Comparison of ENCODE assay signal across 8 cellular contexts in the genomic region with DNA sequence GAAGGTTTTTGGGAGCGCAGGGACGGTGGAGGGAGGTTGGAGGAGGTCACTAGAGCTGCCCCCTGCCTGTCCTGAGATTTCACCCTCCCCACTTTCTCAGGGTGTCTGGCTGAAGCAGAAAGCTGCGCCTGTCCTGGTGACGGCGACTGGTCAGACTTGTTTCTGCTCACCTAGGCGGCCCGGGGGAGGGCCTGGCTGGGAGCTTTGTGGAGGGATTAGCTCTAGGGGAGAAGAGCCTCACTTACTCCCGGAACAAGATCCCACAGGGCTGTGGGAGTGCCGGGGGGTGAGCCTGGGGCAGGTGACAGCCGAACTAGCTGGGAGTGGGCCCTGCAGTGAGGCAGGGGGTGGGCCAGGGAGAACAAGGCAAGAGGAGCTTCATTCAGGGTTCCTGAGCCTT. TPM values are rescaled to one million over a fixed set of nuclear protein-coding genes. Genes with fewer than 3 reads are reported as not detected.
DNase-seq lines count a peak whose midpoint lies in the region; TF ChIP-seq lines count a peak whose summit lies in the region.

No MANE protein-coding gene starts in this region.

- no peaks in the 10 kb centered on the region for H3K27me3 ChIP-seq in duodenal mucosa (ENCODE audit: control insufficient read depth in 1 of 2, insufficient read depth in 2 of 2, low read length in 2 of 2)
- H3K27me3 ChIP-seq in neural progenitor cell, result no peaks in the 10 kb centered on the region

- DNase-seq in ELF-1 (ENCODE audit: low read depth, low spot score), result peak; percentile 92
- DNase-seq in NCI-H510A (lab: John Stamatoyannopoulos, UW), result peak; percentile 61
- DNase-seq in neural progenitor cell (ENCODE audit: low spot score), result peak; percentile 69
- DNase-seq in NCI-H2107 (lab: John Stamatoyannopoulos, UW), result no peak
- no peak for DNase-seq in HEK293T (ENCODE audit: extremely low spot score)
- no peak for DNase-seq in stimulated activated CD8-positive, alpha-beta memory T cell treated with anti-CD3 and anti-CD28 coated beads, Interleukin-4, amount 100 ng/mL, for 48 hours
- no peak for DNase-seq in hippocampal formation (lab: John Stamatoyannopoulos, UW)

- peaks cover 2% of the 10 kb centered on the region for H3K27me3 Mint-ChIP-seq in neural progenitor cell (ENCODE audit: insufficient read depth, low read depth)

- H3K9me3 Mint-ChIP-seq in neural progenitor cell, result no peaks in the 10 kb centered on the region

- H3K79me2 ChIP-seq in neural progenitor cell (ENCODE audit: low read depth), result peaks cover 96% of the 10 kb centered on the region

- peak overlapping the region; percentile 72 for H3K4me2 ChIP-seq in neural progenitor cell

- peak overlapping the region; percentile 44 to 57 for H3K9ac ChIP-seq in duodenal mucosa (ENCODE audit: low read depth in 1 of 2, low read length in 2 of 2)
- H3K9ac ChIP-seq in neural progenitor cell, result no peak overlapping the region

- POLR2A ChIA-PET in HEK293T (lab: Yijun Ruan, JAX), result interaction anchor here (0.9 to 1.8 kb wide), 4 partner anchors 9 to 113 kb away, joined by 3 to 10 read pairs (median 6); a partner anchor contains a TSS

- H3K4me3 Mint-ChIP-seq in neural progenitor cell, result no peak overlapping the region

- peak overlapping the region; percentile 53 to 58 for H3K4me3 ChIP-seq in duodenal mucosa (ENCODE audit: low read depth in 1 of 2, low read length in 2 of 2)
- peak overlapping the region; percentile 16 for H3K4me3 ChIP-seq in neural progenitor cell

- peak overlapping the region; percentile 76 for H3K27ac Mint-ChIP-seq in neural progenitor cell

- peaks cover 41% of the 10 kb centered on the region for H3F3A ChIP-seq in neural progenitor cell (ENCODE audit: low read depth)

- H3K9me3 ChIP-seq in duodenal mucosa (ENCODE audit: control insufficient read depth in 1 of 2, low read length in 2 of 2), result no peaks in the 10 kb centered on the region
- no peaks in the 10 kb centered on the region for H3K9me3 ChIP-seq in neural progenitor cell (ENCODE audit: low read depth)

- peaks cover 7 to 24% of the 10 kb centered on the region in 2 donors for H3K36me3 ChIP-seq in duodenal mucosa (ENCODE audit: control insufficient read depth in 1 of 2, insufficient read depth in 2 of 2, low read length in 2 of 2)
- H3K36me3 ChIP-seq in neural progenitor cell, result no peaks in the 10 kb centered on the region

- CTCF ChIA-PET in HEK293T (lab: Yijun Ruan, JAX), result interaction anchor here (0.6 to 1.6 kb wide), 2 partner anchors 11 to 103 kb away, joined by 3 to 6 read pairs; no protein-coding TSS in a partner anchor

- no peak for TF ChIP-seq CTCF in neural progenitor cell (IDR thresholded peaks at IDR 0.05)

- H3K4me1 Mint-ChIP-seq in neural progenitor cell, result peaks cover 56% of the 10 kb centered on the region

- no peak overlapping the region for H2AFZ ChIP-seq in neural progenitor cell (replicated peaks)

- H3K4me1 ChIP-seq in duodenal mucosa (ENCODE audit: control insufficient read depth in 1 of 2, insufficient read depth in 2 of 2, low read length in 2 of 2) (peaks cover 91 to 95% of the 10 kb centered on the region in 2 donors), neural progenitor cell (peaks cover 78% of the 10 kb centered on the region)

- peaks cover 53% of the 10 kb centered on the region for H4K20me1 ChIP-seq in neural progenitor cell (ENCODE audit: low read depth)

- H3K36me3 Mint-ChIP-seq in neural progenitor cell, result no peaks in the 10 kb centered on the region

- H3K27ac ChIP-seq in duodenal mucosa (ENCODE audit: low read depth, low read length), result no peak overlapping the region
- peak overlapping the region; percentile 89 for H3K27ac ChIP-seq in neural progenitor cell

TF ChIP-seq in HEK293T, 16 proteins besides CTCF, POLR2A, EP300 and RAD21:
- TF ChIP-seq FOXM1 (IDR thresholded peaks at IDR 0.05; ENCODE audit: borderline replicate concordance), result no peak
- no peak for TF ChIP-seq ELF4 (IDR thresholded peaks at IDR 0.05)
- TF ChIP-seq SUZ12 (IDR thresholded peaks at IDR 0.05), result no peak
- no peak for TF ChIP-seq ARNT (IDR thresholded peaks at IDR 0.05)
- no peak for TF ChIP-seq L3MBTL2 (conservative IDR thresholded peaks at IDR 0.05)
- no peak for TF ChIP-seq NFRKB (IDR thresholded peaks at IDR 0.05)
- no peak for TF ChIP-seq FOXK2 (IDR thresholded peaks at IDR 0.05)

RNA-seq across cellular contexts. Expression of a gene that starts 11.5 kb away (rescaled TPM):
- 27.1 and 63.8 TPM in 2 replicates for total RNA-seq in neural progenitor cell (ENCODE audit: low replicate concordance)

RNA-seq across cellular contexts. Expression of a gene that starts 16.2 kb away (rescaled TPM):
- 68.9 and 75.3 TPM in 2 replicates for total RNA-seq in neural progenitor cell (ENCODE audit: low replicate concordance)

RNA-seq across cellular contexts. Expression of a gene that starts 22.9 kb away (rescaled TPM):
- 1.5 and 4.3 TPM in 2 replicates for total RNA-seq in neural progenitor cell (ENCODE audit: low replicate concordance)

RNA-seq across cellular contexts. Expression of a gene that starts 47.2 kb away (rescaled TPM):
- total RNA-seq in neural progenitor cell (ENCODE audit: low replicate concordance), result not detected in 2 replicates

Comparison
In these comparisons a context has a peak if more than half of its experiments do, and no peak if none do; other contexts are left out.
1. DNase-seq: peak in ELF-1 (single experiment), NCI-H510A (single experiment) and neural progenitor cell (single experiment); none in NCI-H2107 (single experiment), HEK293T (single experiment), stimulated activated CD8-positive, alpha-beta memory T cell treated with anti-CD3 and anti-CD28 coated beads, Interleukin-4, amount 100 ng/mL, for 48 hours (single experiment) and hippocampal formation (0 of 2).